In genomic region chr5:125372694-125373621, GRCh38 we compare ENCODE assay signal across 10 cellular contexts.
A peak's percentile ranks its signal among the peaks of the same experiment; 100 is the strongest.
DNase-seq lines count a peak whose midpoint lies in the region; ATAC-seq and TF ChIP-seq lines count a peak whose summit lies in the region.
"Had no signal": no experiment of that assay in that cellular context is flagged by ENCODE, and none has a peak within 500 bp of the region (broad histone marks: within the 10 kb centered on the region; RNA-seq: fewer than 3 reads in every experiment).

No MANE protein-coding gene starts in this region.

- H3K36me3 Mint-ChIP-seq in nephron (ENCODE audit: low read depth) = peaks cover 3% of the 10 kb centered on the region
- no peaks in the 10 kb centered on the region for H3K36me3 Mint-ChIP-seq in Caco-2 (ENCODE audit: insufficient read depth, unreplicated experiment)
- H3K36me3 Mint-ChIP-seq: IgD-negative memory B cell had no signal

- peak; percentile 74 for ATAC-seq in DND-41 (ENCODE audit: insufficient read depth, low read depth)
- no peak for ATAC-seq in HG02840 (IDR thresholded peaks at IDR 0.05; ENCODE audit: low FRiP score, unreplicated experiment)
- no peak for ATAC-seq in HG02798 (IDR thresholded peaks at IDR 0.05; ENCODE audit: poor library complexity, unreplicated experiment)

- H3K9me3 ChIP-seq in DND-41 (ENCODE audit: insufficient read depth, low read length, severe bottlenecking) (no peaks in the 10 kb centered on the region), Caco-2 (no peaks in the 10 kb centered on the region; the same call in 1 of the 2 replicates), adrenal gland (replicated peaks in 1 of 3) (no peaks in the 10 kb centered on the region)

- H3K27me3 Mint-ChIP-seq in nephron (ENCODE audit: low read depth) (no peaks in the 10 kb centered on the region), Caco-2 (ENCODE audit: insufficient read depth, unreplicated experiment) (no peaks in the 10 kb centered on the region)
- H3K27me3 Mint-ChIP-seq: IgD-negative memory B cell had no signal

- no peaks in the 10 kb centered on the region for H3K79me2 ChIP-seq in DND-41 (ENCODE audit: insufficient read depth, low read length)

- no peak overlapping the region for H3K27ac ChIP-seq in DND-41 (ENCODE audit: low read length)
- H3K27ac ChIP-seq in adrenal gland = no peak overlapping the region

- H3K4me1 Mint-ChIP-seq in nephron (peaks cover 63% of the 10 kb centered on the region), Caco-2 (ENCODE audit: low read depth, unreplicated experiment) (no peaks in the 10 kb centered on the region)

- H3K4me3 ChIP-seq in DND-41 (ENCODE audit: low read depth in 1 of 2, low read length in 2 of 2) = no peak overlapping the region
- no peak overlapping the region for H3K4me3 ChIP-seq in Caco-2 (ENCODE audit: low read depth, low read length)
- no peak overlapping the region for H3K4me3 ChIP-seq in adrenal gland

- no peak overlapping the region for H3K9ac ChIP-seq in DND-41 (ENCODE audit: low read depth, low read length)

- no peak overlapping the region for H2AFZ ChIP-seq in DND-41 (ENCODE audit: low read depth, low read length)

- intact Hi-C loops in Caco-2 (cut with micrococcal nuclease; ENCODE audit: unreplicated experiment) (no loop called here), adrenal gland (cut with DNase I) (no loop called here)

- H3K27me3 ChIP-seq in DND-41 (ENCODE audit: insufficient read depth, low read length, poor library complexity) (no peaks in the 10 kb centered on the region), Caco-2 (replicated peaks; ENCODE audit: control insufficient read depth, insufficient read depth, low read length) (no peaks in the 10 kb centered on the region), adrenal gland (no peaks in the 10 kb centered on the region)

- DNase-seq in DND-41 (no peak), NCI-H2081 (lab: John Stamatoyannopoulos, UW) (peak; percentile 48 to 85), dermis microvascular lymphatic vessel endothelial cell (ENCODE audit: low read depth in 2 of 2) (peak; percentile 36 to 72), Caco-2 (no peak), adrenal gland (no peak)
- DNase-seq: activated CD4-positive, alpha-beta T cell treated with anti-CD3 and anti-CD28 coated beads for 4 hours had no signal

- H3K27ac Mint-ChIP-seq in nephron (peak overlapping the region; percentile 68 to 92 (median 85)), Caco-2 (ENCODE audit: unreplicated experiment) (no peak overlapping the region)
- H3K27ac Mint-ChIP-seq: IgD-negative memory B cell had no signal

- no peak for TF ChIP-seq POLR2A in adrenal gland (IDR thresholded peaks at IDR 0.05)

- H3K36me3 ChIP-seq in DND-41 (ENCODE audit: insufficient read depth, low read length) (no peaks in the 10 kb centered on the region), Caco-2 (ENCODE audit: control insufficient read depth, insufficient read depth, low read length) (no peaks in the 10 kb centered on the region), adrenal gland (replicated peaks in 1 of 2) (no peaks in the 10 kb centered on the region)

- BruUV-seq in Caco-2 (replicated peaks; lab: Mats Ljungman, UMichigan) = no TSS peak

- H3K4me2 ChIP-seq in DND-41 (ENCODE audit: insufficient read depth, low read length) = no peak overlapping the region

- H4K20me1 ChIP-seq in DND-41 (ENCODE audit: insufficient read depth, low read length) = no peaks in the 10 kb centered on the region

- TF ChIP-seq CTCF in DND-41 (IDR thresholded peaks at IDR 0.05; ENCODE audit: borderline replicate concordance, extremely low read depth, low read length, poor library complexity, severe bottlenecking) (no peak), nephron (IDR thresholded peaks at IDR 0.05; ENCODE audit: unreplicated experiment in 3 of 3) (no peak), Caco-2 (IDR thresholded peaks at IDR 0.05; ENCODE audit: insufficient read depth in 1 of 2, low read depth in 1 of 2, low read length in 1 of 2, severe bottlenecking in 1 of 2, unreplicated experiment in 1 of 2) (no peak), adrenal gland (IDR thresholded peaks at IDR 0.05) (no peak)

- POLR2A ChIA-PET in Caco-2 (lab: Charles Lee) = no interaction called here

- CTCF ChIA-PET in Caco-2 (lab: Charles Lee) = interaction anchor here (0.7 kb wide), 2 partner anchors 161 to 337 kb away, joined by 8 to 10 read pairs; no protein-coding TSS in a partner anchor

- H3K4me1 ChIP-seq in DND-41 (ENCODE audit: insufficient read depth, low read length) (peaks cover 12% of the 10 kb centered on the region), Caco-2 (no peaks in the 10 kb centered on the region), adrenal gland (replicated peaks in 1 of 2) (no peaks in the 10 kb centered on the region)

- 80 to 91% (median 84%) methylated on average over 6 of the region's 6 CpGs for WGBS in adrenal gland, 4 donors

- H3K4me3 Mint-ChIP-seq in nephron (no peak overlapping the region), Caco-2 (ENCODE audit: unreplicated experiment) (no peak overlapping the region)
- H3K4me3 Mint-ChIP-seq: IgD-negative memory B cell had no signal

- peaks cover 4% of the 10 kb centered on the region for H3K9me3 Mint-ChIP-seq in nephron
- peaks cover 10% of the 10 kb centered on the region for H3K9me3 Mint-ChIP-seq in Caco-2 (ENCODE audit: unreplicated experiment)

Comparison
In these comparisons a context has a peak if more than half of its experiments do, and no peak if none do; other contexts are left out.
1. DNase-seq: peak in NCI-H2081 (2 of 2) and dermis microvascular lymphatic vessel endothelial cell (2 of 2); none in DND-41 (single experiment), Caco-2 (0 of 2) and adrenal gland (0 of 7).